In the genomic region with DNA sequence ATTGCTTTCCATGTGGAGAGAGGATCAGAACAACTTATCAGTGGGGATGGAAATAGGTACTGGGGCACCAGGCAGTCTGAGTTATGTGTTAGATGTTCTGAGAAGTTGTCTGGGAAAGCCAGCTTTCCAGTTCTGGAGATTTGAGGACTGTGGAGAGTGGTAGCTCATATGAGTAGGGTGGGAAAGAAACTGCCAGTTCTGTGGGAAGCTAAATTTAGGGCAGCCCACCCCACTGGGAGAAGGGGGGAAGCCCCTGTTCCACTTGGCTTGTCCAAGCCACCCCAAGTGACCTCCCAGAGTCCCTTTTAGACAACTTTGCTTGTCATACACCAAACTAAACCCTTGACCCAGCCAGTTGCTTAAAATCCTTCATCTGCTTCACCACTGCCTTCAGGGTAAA, we compare ENCODE assay signal across 18 cellular contexts.
DNase-seq lines count a peak whose midpoint lies in the region; ATAC-seq and TF ChIP-seq lines count a peak whose summit lies in the region.
"Had no signal": no experiment of that assay in that cellular context is flagged by ENCODE, and none has a peak within 500 bp of the region (broad histone marks: within the 10 kb centered on the region; RNA-seq: fewer than 3 reads in every experiment).

No MANE protein-coding gene starts in this region.

- H3K27me3 ChIP-seq in body of pancreas (no peaks in the 10 kb centered on the region), muscle layer of duodenum (ENCODE audit: low read depth, low read length) (no peaks in the 10 kb centered on the region), transverse colon (no peaks in the 10 kb centered on the region)
- H3K27me3 ChIP-seq: neutrophil had no signal

- H3K4me3 ChIP-seq in body of pancreas, result no peak overlapping the region
- no peak overlapping the region for H3K4me3 ChIP-seq in muscle layer of duodenum (ENCODE audit: low read depth in 1 of 2, low read length in 2 of 2)
- H3K4me3 ChIP-seq in transverse colon, result no peak overlapping the region

- no peak for TF ChIP-seq POLR2A in body of pancreas (IDR thresholded peaks at IDR 0.05)
- TF ChIP-seq POLR2A in transverse colon (IDR thresholded peaks at IDR 0.05), result no peak

- H3K27ac ChIP-seq in body of pancreas (peak overlapping the region; percentile 86 to 94 (median 89)), muscle layer of duodenum (ENCODE audit: low read length) (peak overlapping the region; percentile 76), transverse colon (peak overlapping the region; percentile 82 to 89 (median 86))
- H3K27ac ChIP-seq: neutrophil had no signal

- no peak overlapping the region for H3K4me3 Mint-ChIP-seq in activated naive CD4-positive, alpha-beta T cell treated with anti-CD3 and anti-CD28 coated beads, Interleukin-2, amount 50 U/mL, for 24 hours
- no peak overlapping the region for H3K4me3 Mint-ChIP-seq in activated naive CD4-positive, alpha-beta T cell treated with anti-CD3 and anti-CD28 coated beads for 36 hours
- H3K4me3 Mint-ChIP-seq: activated B cell treated with CpG ODN at 0.5 μM for 24 hours; activated T-helper 17 cell treated with anti-CD3 and anti-CD28 coated beads, Interleukin-2, amount 50 U/mL, for 72 hours; CD8-positive, alpha-beta T cell; T-helper 17 cell had no signal

- CTCF ChIA-PET in activated naive CD4-positive, alpha-beta T cell treated with anti-CD3 and anti-CD28 coated beads for 36 hours (lab: Charles Lee), result interaction anchor here (0.6 to 1.9 kb wide), 4 partner anchors 10 to 577 kb away, joined by 3 to 13 read pairs (median 5); no protein-coding TSS in a partner anchor

- intact Hi-C loops in activated naive CD4-positive, alpha-beta T cell treated with anti-CD3 and anti-CD28 coated beads for 36 hours (cut with micrococcal nuclease), result no loop called here
- intact Hi-C loops in body of pancreas (cut with DNase I), result no loop called here
- intact Hi-C loops in transverse colon (cut with DNase I; ENCODE audit: low total_unique reads), result loop anchor here (5.0 kb wide), 1 partner anchor 83 kb away; no protein-coding TSS in a partner anchor

- peak overlapping the region; percentile 2 for H3K27ac Mint-ChIP-seq in activated naive CD4-positive, alpha-beta T cell treated with anti-CD3 and anti-CD28 coated beads, Interleukin-2, amount 50 U/mL, for 24 hours
- H3K27ac Mint-ChIP-seq in activated naive CD4-positive, alpha-beta T cell treated with anti-CD3 and anti-CD28 coated beads for 36 hours, result no peak overlapping the region
- H3K27ac Mint-ChIP-seq: activated B cell treated with CpG ODN at 0.5 μM for 24 hours; activated T-helper 17 cell treated with anti-CD3 and anti-CD28 coated beads, Interleukin-2, amount 50 U/mL, for 72 hours; CD8-positive, alpha-beta T cell; T-helper 17 cell had no signal

- H3K4me1 ChIP-seq in body of pancreas (peaks cover 62% of the 10 kb centered on the region), muscle layer of duodenum (ENCODE audit: control insufficient read depth in 1 of 2, insufficient read depth in 2 of 2, low read length in 2 of 2) (peaks cover 30 to 45% of the 10 kb centered on the region in 2 donors), transverse colon (peaks cover 30 to 44% (median 38%) of the 10 kb centered on the region in 4 donors)

- H3K36me3 ChIP-seq in body of pancreas (replicated peaks in 1 of 2; ENCODE audit: insufficient read depth in 1 of 2, low read depth in 2 of 2) (no peaks in the 10 kb centered on the region), muscle layer of duodenum (ENCODE audit: control insufficient read depth in 1 of 2, insufficient read depth in 2 of 2, low read length in 2 of 2) (no peaks in the 10 kb centered on the region), transverse colon (no peaks in the 10 kb centered on the region)
- H3K36me3 ChIP-seq: neutrophil had no signal

- no peaks in the 10 kb centered on the region for H3K9me3 Mint-ChIP-seq in activated naive CD4-positive, alpha-beta T cell treated with anti-CD3 and anti-CD28 coated beads, Interleukin-2, amount 50 U/mL, for 24 hours
- no peaks in the 10 kb centered on the region for H3K9me3 Mint-ChIP-seq in activated naive CD4-positive, alpha-beta T cell treated with anti-CD3 and anti-CD28 coated beads for 36 hours
- H3K9me3 Mint-ChIP-seq: activated B cell treated with CpG ODN at 0.5 μM for 24 hours; activated T-helper 17 cell treated with anti-CD3 and anti-CD28 coated beads, Interleukin-2, amount 50 U/mL, for 72 hours; CD8-positive, alpha-beta T cell had no signal

- H3K27me3 Mint-ChIP-seq in activated naive CD4-positive, alpha-beta T cell treated with anti-CD3 and anti-CD28 coated beads, Interleukin-2, amount 50 U/mL, for 24 hours, result no peaks in the 10 kb centered on the region
- H3K27me3 Mint-ChIP-seq in activated naive CD4-positive, alpha-beta T cell treated with anti-CD3 and anti-CD28 coated beads for 36 hours (ENCODE audit: low read depth), result no peaks in the 10 kb centered on the region
- H3K27me3 Mint-ChIP-seq: activated B cell treated with CpG ODN at 0.5 μM for 24 hours; activated T-helper 17 cell treated with anti-CD3 and anti-CD28 coated beads, Interleukin-2, amount 50 U/mL, for 72 hours had no signal

- no peaks in the 10 kb centered on the region for H3K36me3 Mint-ChIP-seq in activated naive CD4-positive, alpha-beta T cell treated with anti-CD3 and anti-CD28 coated beads, Interleukin-2, amount 50 U/mL, for 24 hours
- no peaks in the 10 kb centered on the region for H3K36me3 Mint-ChIP-seq in activated naive CD4-positive, alpha-beta T cell treated with anti-CD3 and anti-CD28 coated beads for 36 hours (ENCODE audit: low read depth)
- H3K36me3 Mint-ChIP-seq: CD8-positive, alpha-beta T cell had no signal

- TF ChIP-seq CTCF in body of pancreas (IDR thresholded peaks at IDR 0.05), result no peak
- TF ChIP-seq CTCF in transverse colon (IDR thresholded peaks at IDR 0.05), result no peak

- peaks cover 21% of the 10 kb centered on the region for H3K4me1 Mint-ChIP-seq in activated naive CD4-positive, alpha-beta T cell treated with anti-CD3 and anti-CD28 coated beads, Interleukin-2, amount 50 U/mL, for 24 hours
- H3K4me1 Mint-ChIP-seq in activated naive CD4-positive, alpha-beta T cell treated with anti-CD3 and anti-CD28 coated beads for 36 hours (ENCODE audit: low read depth), result peaks cover 17% of the 10 kb centered on the region

- no peak for DNase-seq in activated naive CD4-positive, alpha-beta T cell treated with anti-CD3 and anti-CD28 coated beads for 36 hours
- no peak for DNase-seq in body of pancreas
- no peak for DNase-seq in transverse colon
- no peak for DNase-seq in SW 1271 (lab: John Stamatoyannopoulos, UW)
- DNase-seq: 8988T; activated B cell treated with CpG ODN at 0.5 μM for 24 hours; CD8-positive, alpha-beta T cell; Karpas-422; NCI-H1105 treated with DMSO at 0.1 percent for 48 hours; NCI-H2171; RPMI8226; T-helper 17 cell had no signal

- no peaks in the 10 kb centered on the region for H3K9me3 ChIP-seq in body of pancreas
- no peaks in the 10 kb centered on the region for H3K9me3 ChIP-seq in muscle layer of duodenum (ENCODE audit: control insufficient read depth in 1 of 2, low read length in 2 of 2)
- H3K9me3 ChIP-seq in transverse colon, result no peaks in the 10 kb centered on the region
- H3K9me3 ChIP-seq: neutrophil had no signal

- no peak for ATAC-seq in body of pancreas
- ATAC-seq in HG02642 (IDR thresholded peaks at IDR 0.05; ENCODE audit: poor library complexity, unreplicated experiment), result no peak
- no peak for ATAC-seq in GM18907 (IDR thresholded peaks at IDR 0.05; ENCODE audit: unreplicated experiment)
- ATAC-seq: activated T-helper 17 cell treated with anti-CD3 and anti-CD28 coated beads, Interleukin-2, amount 50 U/mL, for 72 hours; CD8-positive, alpha-beta T cell; T-helper 17 cell had no signal

- no peak for TF ChIP-seq EP300 in transverse colon (IDR thresholded peaks at IDR 0.05; ENCODE audit: low read depth)

- in situ Hi-C loops in transverse colon (cut with MboI; ENCODE audit: low pct_ligation_motif_present in 1 of 4, low pct_unique_long_range_greater_than_20kb in 1 of 4, low sequenced_read_pairs in 3 of 4), result loop anchor here (5.0 to 25.0 kb wide), 3 partner anchors 76 to 498 kb away; no protein-coding TSS in a partner anchor
